In genomic region chr17:81583589-81584337, GRCh38 we compare ENCODE assay signal across 24 cellular contexts. TPM values are rescaled to one million over a fixed set of nuclear protein-coding genes. Genes with fewer than 3 reads are reported as not detected.
DNase-seq lines count a peak whose midpoint lies in the region; ATAC-seq, FAIRE-seq and TF ChIP-seq lines count a peak whose summit lies in the region.
"Had no signal": no experiment of that assay in that cellular context is flagged by ENCODE, and none has a peak within 500 bp of the region (broad histone marks: within the 10 kb centered on the region; RNA-seq: fewer than 3 reads in every experiment).

No MANE protein-coding gene starts in this region.

- no peak overlapping the region for H2BK15ac ChIP-seq in H9 (ENCODE audit: low read depth, low read length)

- peaks cover 28% of the 10 kb centered on the region for H3K79me2 ChIP-seq in astrocyte (ENCODE audit: insufficient read depth, low read length)
- no peaks in the 10 kb centered on the region for H3K79me2 ChIP-seq in H9 (ENCODE audit: insufficient read depth, low read length)

- no peak overlapping the region for H2BK5ac ChIP-seq in H9 (ENCODE audit: insufficient read length, low read length)

- DNase-seq in COLO668 (lab: John Stamatoyannopoulos, UW; ENCODE audit: unreplicated experiment) (peak; percentile 34), NCI-H2029 (lab: John Stamatoyannopoulos, UW) (peak; percentile 77), astrocyte (ENCODE audit: low read depth) (no peak), right lobe of liver (no peak), H9 (no peak), HCEC 1CT (no peak)
- no peak for DNase-seq in CD8-positive, alpha-beta T cell
- DNase-seq: activated CD8-positive, alpha-beta T cell treated with anti-CD3 and anti-CD28 coated beads, Interleukin-2, amount 10 ng/mL, durations not matched to agents 7 days and 5 days; activated naive CD8-positive, alpha-beta T cell treated with anti-CD3 and anti-CD28 coated beads for 36 hours; GDM1; NCI-H146; NCI-H446; SIG-M5; stomach; T-helper 17 cell; upper lobe of left lung had no signal

- H3K9ac ChIP-seq in astrocyte (ENCODE audit: low read length) (peak overlapping the region; percentile 36), H9 (ENCODE audit: extremely low read depth, insufficient read length, low read length) (no peak overlapping the region)

- H3K27me3 ChIP-seq in astrocyte (ENCODE audit: insufficient read depth, low read length) (no peaks in the 10 kb centered on the region), right lobe of liver (no peaks in the 10 kb centered on the region), H9 (ENCODE audit: insufficient read depth, low read length) (no peaks in the 10 kb centered on the region)
- H3K27me3 ChIP-seq in CD8-positive, alpha-beta T cell (ENCODE audit: insufficient read depth, low read length), result no peaks in the 10 kb centered on the region
- H3K27me3 ChIP-seq: breast epithelium, esophagus muscularis mucosa, stomach, upper lobe of left lung had no signal

- H3K4me3 ChIP-seq in astrocyte (ENCODE audit: insufficient read depth, low read depth, low read length) (no peak overlapping the region), right lobe of liver (no peak overlapping the region)
- no peak overlapping the region for H3K4me3 ChIP-seq in CD8-positive, alpha-beta T cell (ENCODE audit: low read depth, low read length)
- H3K4me3 ChIP-seq: breast epithelium, esophagus muscularis mucosa, lung, stomach, upper lobe of left lung had no signal

- H3K4me2 ChIP-seq in astrocyte (ENCODE audit: low read length) (no peak overlapping the region), H9 (ENCODE audit: insufficient read depth, insufficient read length, low read length) (no peak overlapping the region)

- no peak overlapping the region for H3K23ac ChIP-seq in H9 (ENCODE audit: insufficient read length, low read depth, low read length)

- H3K27ac ChIP-seq in astrocyte (ENCODE audit: low read depth, low read length), result no peak overlapping the region
- H3K27ac ChIP-seq in right lobe of liver, result peak overlapping the region in 2 of 3 donors; percentile 32 to 41
- H3K27ac ChIP-seq in H9 (ENCODE audit: insufficient read length, low read depth, low read length), result no peak overlapping the region
- H3K27ac ChIP-seq in CD8-positive, alpha-beta T cell (ENCODE audit: low read depth, low read length), result no peak overlapping the region
- H3K27ac ChIP-seq: breast epithelium, esophagus muscularis mucosa, stomach, upper lobe of left lung had no signal

- H3K36me3 Mint-ChIP-seq in astrocyte (ENCODE audit: low read depth, unreplicated experiment) (peaks cover 42% of the 10 kb centered on the region), H9 (ENCODE audit: insufficient read depth in 1 of 3, low read depth in 3 of 3) (peaks cover 44 to 83% (median 83%) of the 10 kb centered on the region in 3 experiments; a peak in 6 of 7 replicates)
- peaks cover 79% of the 10 kb centered on the region for H3K36me3 Mint-ChIP-seq in CD8-positive, alpha-beta T cell

- H3K23me2 ChIP-seq in H9 (ENCODE audit: insufficient read length, low read depth, low read length, poor library complexity, severe bottlenecking), result no peaks in the 10 kb centered on the region

- WGBS in right lobe of liver (ENCODE audit: insufficient coverage, low coverage, low lambda C conversion rate, missing lambda C conversion rate), result 53% methylated on average over 5 of the region's 6 CpGs
- no CpG with 5 or more reads among the region's 6 CpGs for WGBS in H9 (ENCODE audit: extremely low coverage, insufficient read length, low lambda C conversion rate)

- H3K4me1 ChIP-seq in astrocyte (ENCODE audit: insufficient read depth, low read length) (peaks cover 34% of the 10 kb centered on the region), right lobe of liver (peaks cover 0 to 16% (median 7%) of the 10 kb centered on the region in 4 donors), H9 (ENCODE audit: insufficient read depth, low read length) (no peaks in the 10 kb centered on the region)
- no peaks in the 10 kb centered on the region for H3K4me1 ChIP-seq in CD8-positive, alpha-beta T cell (ENCODE audit: insufficient read depth, low read length)
- H3K4me1 ChIP-seq: breast epithelium, stomach, upper lobe of left lung had no signal

- no peak overlapping the region for H4K8ac ChIP-seq in H9 (replicated peaks; ENCODE audit: insufficient read length, low read depth, low read length)

- no peak overlapping the region for H4K91ac ChIP-seq in H9 (ENCODE audit: insufficient read length, low read depth, low read length)

- no peak overlapping the region for H2BK20ac ChIP-seq in H9 (ENCODE audit: low read depth, low read length, poor library complexity, severe bottlenecking)

- no peak overlapping the region for H3K56ac ChIP-seq in H9 (ENCODE audit: insufficient read length, low read depth, low read length)

- H3K4ac ChIP-seq in H9 (ENCODE audit: low read depth, low read length), result no peak overlapping the region

- no peak for FAIRE-seq in astrocyte (lab: Jason Lieb, UNC)
- FAIRE-seq: GM12891, HTR-8/SVneo had no signal

- no peaks in the 10 kb centered on the region for H3K27me3 Mint-ChIP-seq in astrocyte (ENCODE audit: low read depth, unreplicated experiment)
- peaks cover 3% of the 10 kb centered on the region; the same call in 1 of the 2 replicates for H3K27me3 Mint-ChIP-seq in H9 (ENCODE audit: low read depth)
- no peaks in the 10 kb centered on the region for H3K27me3 Mint-ChIP-seq in CD8-positive, alpha-beta T cell (ENCODE audit: low read depth)
- H3K27me3 Mint-ChIP-seq: activated naive CD8-positive, alpha-beta T cell treated with anti-CD3 and anti-CD28 coated beads for 36 hours; B cell; T-helper 17 cell had no signal

- no peaks in the 10 kb centered on the region for H3K9me3 ChIP-seq in astrocyte (ENCODE audit: insufficient read depth, low read depth, low read length)
- no peaks in the 10 kb centered on the region for H3K9me3 ChIP-seq in right lobe of liver
- no peaks in the 10 kb centered on the region for H3K9me3 ChIP-seq in H9 (ENCODE audit: control insufficient read depth, low read depth, low read length)
- H3K9me3 ChIP-seq in CD8-positive, alpha-beta T cell (ENCODE audit: low read length), result no peaks in the 10 kb centered on the region
- H3K9me3 ChIP-seq: breast epithelium, esophagus muscularis mucosa, stomach, upper lobe of left lung had no signal

- TF ChIP-seq POLR2A in right lobe of liver (IDR thresholded peaks at IDR 0.05), result no peak

- no peak overlapping the region for H2AK5ac ChIP-seq in H9 (ENCODE audit: insufficient read length, low read length)

- TF ChIP-seq CTCF in astrocyte (IDR thresholded peaks at IDR 0.05; ENCODE audit: insufficient read depth, low read depth, low read length) (no peak), right lobe of liver (IDR thresholded peaks at IDR 0.05) (no peak), H9 (conservative IDR thresholded peaks at IDR 0.05) (no peak)
- TF ChIP-seq CTCF in CD8-positive, alpha-beta T cell (IDR thresholded peaks at IDR 0.05), result no peak

- H3K27ac Mint-ChIP-seq in astrocyte (ENCODE audit: unreplicated experiment), result peak overlapping the region; percentile 81
- peak overlapping the region in 1 of 3 experiments; percentile 23; a peak in 1 of 7 replicates for H3K27ac Mint-ChIP-seq in H9
- no peak overlapping the region for H3K27ac Mint-ChIP-seq in CD8-positive, alpha-beta T cell
- H3K27ac Mint-ChIP-seq: activated CD8-positive, alpha-beta T cell treated with anti-CD3 and anti-CD28 coated beads, Interleukin-2, amount 10 ng/mL, durations not matched to agents 7 days and 5 days; activated naive CD8-positive, alpha-beta T cell treated with anti-CD3 and anti-CD28 coated beads for 36 hours; B cell; T-helper 17 cell had no signal

- intact Hi-C loops in right lobe of liver (cut with DNase I), result no loop called here
- intact Hi-C loops in CD8-positive, alpha-beta T cell (cut with DNase I, micrococcal nuclease), result no loop called here

- H3T11ph ChIP-seq in H9 (ENCODE audit: low read length), result no peak overlapping the region

- no peak overlapping the region for H2BK12ac ChIP-seq in H9 (ENCODE audit: insufficient read length, low read depth, low read length)

- no peak overlapping the region for H2AFZ ChIP-seq in astrocyte (ENCODE audit: low read depth, low read length)
- no peak overlapping the region for H2AFZ ChIP-seq in H9 (ENCODE audit: low read length)

- peaks cover 40% of the 10 kb centered on the region for H3K36me3 ChIP-seq in astrocyte (ENCODE audit: insufficient read depth, low read length)
- peaks cover 7 to 74% (median 26%) of the 10 kb centered on the region in 4 donors for H3K36me3 ChIP-seq in right lobe of liver
- peaks cover 40% of the 10 kb centered on the region for H3K36me3 ChIP-seq in CD8-positive, alpha-beta T cell (ENCODE audit: insufficient read depth, low read length)
- H3K36me3 ChIP-seq: breast epithelium had no signal

- H4K20me1 ChIP-seq in astrocyte (ENCODE audit: insufficient read depth, low read length) (peaks cover 36% of the 10 kb centered on the region), H9 (ENCODE audit: control insufficient read depth, insufficient read depth, insufficient read length) (no peaks in the 10 kb centered on the region)

- no peaks in the 10 kb centered on the region for H3K79me1 ChIP-seq in H9 (ENCODE audit: insufficient read depth, low read depth, low read length, poor library complexity, severe bottlenecking)

- H2BK120ac ChIP-seq in H9 (ENCODE audit: low read depth, low read length, poor library complexity, severe bottlenecking), result no peak overlapping the region

- H3K4me1 Mint-ChIP-seq in astrocyte (ENCODE audit: low read depth, unreplicated experiment) (peaks cover 38% of the 10 kb centered on the region), H9 (no peaks in the 10 kb centered on the region)
- H3K4me1 Mint-ChIP-seq in CD8-positive, alpha-beta T cell (ENCODE audit: low read depth), result no peaks in the 10 kb centered on the region

- POLR2A ChIA-PET in CD8-positive, alpha-beta T cell (lab: Charles Lee), result no interaction called here

- H3K9me3 Mint-ChIP-seq in astrocyte (ENCODE audit: unreplicated experiment) (no peaks in the 10 kb centered on the region), H9 (no peaks in the 10 kb centered on the region)
- H3K9me3 Mint-ChIP-seq in CD8-positive, alpha-beta T cell, result no peaks in the 10 kb centered on the region
- H3K9me3 Mint-ChIP-seq: activated naive CD8-positive, alpha-beta T cell treated with anti-CD3 and anti-CD28 coated beads for 36 hours had no signal

- no peak overlapping the region for H3K18ac ChIP-seq in H9 (ENCODE audit: insufficient read length, low read depth, low read length)

- H4K5ac ChIP-seq in H9 (ENCODE audit: insufficient read length, low read depth, low read length), result no peak overlapping the region

- ATAC-seq in right lobe of liver (peak; percentile 28 to 89 (median 81)), GM21723 (IDR thresholded peaks at IDR 0.05; ENCODE audit: unreplicated experiment) (no peak)
- ATAC-seq in CD8-positive, alpha-beta T cell, result no peak
- ATAC-seq: activated CD8-positive, alpha-beta T cell treated with anti-CD3 and anti-CD28 coated beads, Interleukin-2, amount 10 ng/mL, durations not matched to agents 7 days and 5 days; right cardiac atrium; T-helper 17 cell had no signal

- peak overlapping the region; percentile 29 for H3K4me3 Mint-ChIP-seq in astrocyte (ENCODE audit: unreplicated experiment)
- 0 out of 5 replicates have a peak overlapping the region, but pooled peaks of 1 of the 2 experiments have one; percentile 62 for H3K4me3 Mint-ChIP-seq in H9
- no peak overlapping the region for H3K4me3 Mint-ChIP-seq in CD8-positive, alpha-beta T cell
- H3K4me3 Mint-ChIP-seq: activated CD8-positive, alpha-beta T cell treated with anti-CD3 and anti-CD28 coated beads, Interleukin-2, amount 10 ng/mL, durations not matched to agents 7 days and 5 days; activated naive CD8-positive, alpha-beta T cell treated with anti-CD3 and anti-CD28 coated beads for 36 hours; B cell; T-helper 17 cell had no signal

- CTCF ChIA-PET in CD8-positive, alpha-beta T cell (lab: Charles Lee), result interaction anchor here (1.4 to 2.7 kb wide), 2 partner anchors 16 to 17 kb away, joined by 3 to 8 read pairs; no protein-coding TSS in a partner anchor

- H3K14ac ChIP-seq in H9 (ENCODE audit: insufficient read depth, low read length), result no peak overlapping the region

RNA-seq across cellular contexts. Expression of gene FAAP100, which starts 31.6 kb away (rescaled TPM):
- 35.8 and 38.9 TPM in 2 replicates for total RNA-seq in astrocyte
- 10 to 100 TPM; 13.1 to 17.1 (median 15.2) TPM for total RNA-seq in right lobe of liver
- total RNA-seq in H9 (2021), result 54.0 and 54.8 TPM in 2 replicates
- total RNA-seq in CD8-positive, alpha-beta T cell, result 10 to 100 TPM; 21.7 to 23.5 TPM

RNA-seq across cellular contexts. Expression of gene NPLOC4, which starts 53.1 kb away (rescaled TPM):
- 125 and 127 TPM in 2 replicates for total RNA-seq in astrocyte
- 10 to 100 TPM; 46.5 to 63.2 (median 55.8) TPM for total RNA-seq in right lobe of liver
- 103 and 104 TPM in 2 replicates for total RNA-seq in H9 (2021)
- total RNA-seq in CD8-positive, alpha-beta T cell, result 10 to 100 TPM; 55.9 to 69.6 TPM

RNA-seq across cellular contexts. Expression of gene TSPAN10, which starts 53.2 kb away (rescaled TPM):
- total RNA-seq in astrocyte (2.7 and 3.2 TPM in 2 replicates), right lobe of liver (1 to 10 TPM in 1 of 6 experiments, under 1 TPM in 5; 0.18 to 1.2 (median 0.62) TPM), H9 (2021) (1.2 and 1.4 TPM in 2 replicates)
- under 1 TPM; 0.17 to 0.22 TPM for total RNA-seq in CD8-positive, alpha-beta T cell
- total RNA-seq: stomach had no signal

RNA-seq across cellular contexts. Expression of gene FSCN2, which starts 55.6 kb away (rescaled TPM):
- 5.6 and 8.0 TPM in 2 replicates for total RNA-seq in astrocyte
- total RNA-seq in right lobe of liver, result under 1 TPM in 1 of 6 experiments, not detected in 5; 0.22 TPM
- total RNA-seq in H9 (2021), result 1.0 and 1.6 TPM in 2 replicates
- under 1 TPM; 0.36 to 0.38 TPM for total RNA-seq in CD8-positive, alpha-beta T cell

Comparison
In these comparisons a context has a peak if more than half of its experiments do, and no peak if none do; other contexts are left out.
1. DNase-seq: peak in COLO668 (single experiment) and NCI-H2029 (single experiment); none in astrocyte (single experiment), right lobe of liver (0 of 3), H9 (single experiment), HCEC 1CT (single experiment) and CD8-positive, alpha-beta T cell (0 of 7).
2. H3K27ac ChIP-seq: peak in right lobe of liver (2 of 3); none in astrocyte (single experiment), H9 (single experiment) and CD8-positive, alpha-beta T cell (single experiment).
3. ATAC-seq: peak in right lobe of liver (4 of 4); none in GM21723 (single experiment) and CD8-positive, alpha-beta T cell (single experiment).